Comparison of ENCODE assay signal across 12 cellular contexts in genomic region chr5:80142996-80143395, GRCh38.
DNase-seq lines count a peak whose midpoint lies in the region; ATAC-seq, FAIRE-seq and TF ChIP-seq lines count a peak whose summit lies in the region.
"Had no signal": no experiment of that assay in that cellular context is flagged by ENCODE, and none has a peak within 500 bp of the region (broad histone marks: within the 10 kb centered on the region; RNA-seq: fewer than 3 reads in every experiment).

No MANE protein-coding gene starts in this region.

- H3K36me3 Mint-ChIP-seq in activated T-helper 17 cell treated with anti-CD3 and anti-CD28 coated beads, Interleukin-2, amount 50 U/mL, for 72 hours (ENCODE audit: low read depth): peaks cover 93% of the 10 kb centered on the region
- peaks cover 21 to 73% (median 54%) of the 10 kb centered on the region in 5 donors for H3K36me3 Mint-ChIP-seq in naive thymus-derived CD4-positive, alpha-beta T cell
- no peaks in the 10 kb centered on the region for H3K36me3 Mint-ChIP-seq in natural killer cell

- H3K9me3 Mint-ChIP-seq in activated T-helper 17 cell treated with anti-CD3 and anti-CD28 coated beads, Interleukin-2, amount 50 U/mL, for 72 hours: no peaks in the 10 kb centered on the region
- H3K9me3 Mint-ChIP-seq in naive thymus-derived CD4-positive, alpha-beta T cell: peaks cover 0 to 9% (median 0%) of the 10 kb centered on the region in 11 donors
- H3K9me3 Mint-ChIP-seq in natural killer cell: no peaks in the 10 kb centered on the region

- H3K4me1 Mint-ChIP-seq in activated T-helper 17 cell treated with anti-CD3 and anti-CD28 coated beads, Interleukin-2, amount 50 U/mL, for 72 hours: peaks cover 45% of the 10 kb centered on the region
- H3K4me1 Mint-ChIP-seq in naive thymus-derived CD4-positive, alpha-beta T cell: peaks cover 47 to 99% (median 77%) of the 10 kb centered on the region in 7 donors
- H3K4me1 Mint-ChIP-seq in natural killer cell: no peaks in the 10 kb centered on the region

- peak overlapping the region; percentile 83 for H3K4me2 ChIP-seq in BLaER1

- H3K27ac ChIP-seq in BLaER1 (peak overlapping the region; percentile 96), brain microvascular endothelial cell (no peak overlapping the region), vagina (no peak overlapping the region)
- H3K27ac ChIP-seq in naive thymus-derived CD4-positive, alpha-beta T cell (ENCODE audit: low read depth, low read length): peak overlapping the region; percentile 4

- DNase-seq in GM19239 (ENCODE audit: insufficient read length, low spot score) (no peak), brain microvascular endothelial cell (no peak), vagina (ENCODE audit: extremely low spot score in 2 of 2) (no peak), natural killer cell (no peak)
- no peak for DNase-seq in naive thymus-derived CD4-positive, alpha-beta T cell
- DNase-seq: activated CD4-positive, alpha-beta T cell treated with anti-CD3 and anti-CD28 coated beads, Interleukin-2, amount 50 U/mL, for 4 hours; NCI-H2081 treated with DMSO at 0.1 percent for 48 hours; stimulated activated CD4-positive, alpha-beta T cell treated with anti-CD3 and anti-CD28 coated beads, Interleukin-15, amount 100 ng/mL, for 24 hours; stimulated activated CD8-positive, alpha-beta memory T cell treated with anti-CD3 and anti-CD28 coated beads, Interleukin-4, amount 100 ng/mL, for 48 hours had no signal

- H3K4me3 ChIP-seq in BLaER1: peak overlapping the region; percentile 59; the same call in 1 of the 2 replicates
- no peak overlapping the region for H3K4me3 ChIP-seq in naive thymus-derived CD4-positive, alpha-beta T cell (ENCODE audit: low read length)
- H3K4me3 ChIP-seq in brain microvascular endothelial cell (ENCODE audit: low read depth, low read length): no peak overlapping the region
- no peak overlapping the region for H3K4me3 ChIP-seq in vagina

- intact Hi-C loops in naive thymus-derived CD4-positive, alpha-beta T cell (cut with micrococcal nuclease): no loop called here
- intact Hi-C loops in vagina (cut with DNase I) (loop anchor here (5.0 kb wide), 1 partner anchor 114 kb away; the partner anchor contains the start of gene SERINC5), natural killer cell (cut with micrococcal nuclease) (no loop called here)

- H3K27me3 ChIP-seq in BLaER1: no peaks in the 10 kb centered on the region
- no peaks in the 10 kb centered on the region for H3K27me3 ChIP-seq in naive thymus-derived CD4-positive, alpha-beta T cell (ENCODE audit: control insufficient read depth in 2 of 2, insufficient read depth in 2 of 2, low read length in 2 of 2)
- H3K27me3 ChIP-seq in brain microvascular endothelial cell (replicated peaks): no peaks in the 10 kb centered on the region
- H3K27me3 ChIP-seq in vagina: no peaks in the 10 kb centered on the region

- TF ChIP-seq POLR2A in vagina (IDR thresholded peaks at IDR 0.05): no peak

- H3K27me3 Mint-ChIP-seq in activated T-helper 17 cell treated with anti-CD3 and anti-CD28 coated beads, Interleukin-2, amount 50 U/mL, for 72 hours: no peaks in the 10 kb centered on the region
- no peaks in the 10 kb centered on the region for H3K27me3 Mint-ChIP-seq in naive thymus-derived CD4-positive, alpha-beta T cell
- H3K27me3 Mint-ChIP-seq in natural killer cell (ENCODE audit: low read depth in 2 of 2): no peaks in the 10 kb centered on the region

- no peak for ATAC-seq in activated T-helper 17 cell treated with anti-CD3 and anti-CD28 coated beads, Interleukin-2, amount 50 U/mL, for 72 hours (replicated peaks)
- no peak for ATAC-seq in naive thymus-derived CD4-positive, alpha-beta T cell
- ATAC-seq in GM19035 (IDR thresholded peaks at IDR 0.05; ENCODE audit: unreplicated experiment): no peak
- no peak for ATAC-seq in natural killer cell

- peak overlapping the region; percentile 93 for H3K27ac Mint-ChIP-seq in activated T-helper 17 cell treated with anti-CD3 and anti-CD28 coated beads, Interleukin-2, amount 50 U/mL, for 72 hours
- peak overlapping the region; percentile 44 to 95 (median 89) for H3K27ac Mint-ChIP-seq in naive thymus-derived CD4-positive, alpha-beta T cell
- H3K27ac Mint-ChIP-seq in natural killer cell: no peak overlapping the region

- no peak for TF ChIP-seq CTCF in brain microvascular endothelial cell (IDR thresholded peaks at IDR 0.05; ENCODE audit: low read depth, low read length, missing control alignments)
- no peak for TF ChIP-seq CTCF in vagina (IDR thresholded peaks at IDR 0.05)
- TF ChIP-seq CTCF in natural killer cell (IDR thresholded peaks at IDR 0.05): no peak

- in situ Hi-C loops in brain microvascular endothelial cell (cut with HindIII; ENCODE audit: low pct_ligation_motif_present, low sequenced_read_pairs): no loop called here

- H3K9me3 ChIP-seq in BLaER1 (no peaks in the 10 kb centered on the region), vagina (no peaks in the 10 kb centered on the region)
- no peaks in the 10 kb centered on the region for H3K9me3 ChIP-seq in naive thymus-derived CD4-positive, alpha-beta T cell (ENCODE audit: control insufficient read depth in 2 of 3, low read length in 3 of 3)

- CTCF ChIA-PET in naive thymus-derived CD4-positive, alpha-beta T cell (lab: Charles Lee): no interaction called here

- FAIRE-seq in GM19239 (lab: Jason Lieb, UNC): peak; percentile 72

- no peaks in the 10 kb centered on the region for H4K20me1 ChIP-seq in BLaER1

- H3K4me3 Mint-ChIP-seq in activated T-helper 17 cell treated with anti-CD3 and anti-CD28 coated beads, Interleukin-2, amount 50 U/mL, for 72 hours: peak overlapping the region; percentile 81
- H3K4me3 Mint-ChIP-seq in naive thymus-derived CD4-positive, alpha-beta T cell: peak overlapping the region in 6 of 10 donors; percentile 26 to 64 (median 48)
- no peak overlapping the region for H3K4me3 Mint-ChIP-seq in natural killer cell

- POLR2A ChIA-PET in naive thymus-derived CD4-positive, alpha-beta T cell (lab: Charles Lee): interaction anchor here (0.7 to 1.9 kb wide), 2 partner anchors 47 to 112 kb away, joined by 3 to 9 read pairs; partner anchors contain the start of gene SERINC5

- H3K36me3 ChIP-seq in BLaER1: peaks cover 68% of the 10 kb centered on the region
- peaks cover 4 to 52% (median 27%) of the 10 kb centered on the region in 3 experiments for H3K36me3 ChIP-seq in naive thymus-derived CD4-positive, alpha-beta T cell (ENCODE audit: control insufficient read depth in 2 of 3, insufficient read depth in 3 of 3, low read length in 3 of 3)
- peaks cover 2% of the 10 kb centered on the region for H3K36me3 ChIP-seq in brain microvascular endothelial cell (replicated peaks)
- H3K36me3 ChIP-seq in vagina: peaks cover 0 to 26% of the 10 kb centered on the region in 2 donors

- H3K9ac ChIP-seq in BLaER1: peak overlapping the region; percentile 84

- peaks cover 100% of the 10 kb centered on the region for H3K4me1 ChIP-seq in BLaER1
- peaks cover 31 to 71% of the 10 kb centered on the region in 2 donors for H3K4me1 ChIP-seq in naive thymus-derived CD4-positive, alpha-beta T cell (ENCODE audit: control insufficient read depth in 2 of 2, insufficient read depth in 2 of 2, low read length in 2 of 2)
- H3K4me1 ChIP-seq in vagina: peaks cover 22% of the 10 kb centered on the region

Comparison
In these comparisons a context has a peak if more than half of its experiments do, and no peak if none do; other contexts are left out.
1. H3K27ac ChIP-seq: peak in BLaER1 (single experiment) and naive thymus-derived CD4-positive, alpha-beta T cell (single experiment); none in brain microvascular endothelial cell (single experiment) and vagina (single experiment).
2. H3K27ac Mint-ChIP-seq: peak in activated T-helper 17 cell treated with anti-CD3 and anti-CD28 coated beads, Interleukin-2, amount 50 U/mL, for 72 hours (single experiment) and naive thymus-derived CD4-positive, alpha-beta T cell (9 of 9); none in natural killer cell (0 of 2).